ENCODE assay signal across 11 cellular contexts in the genomic region with DNA sequence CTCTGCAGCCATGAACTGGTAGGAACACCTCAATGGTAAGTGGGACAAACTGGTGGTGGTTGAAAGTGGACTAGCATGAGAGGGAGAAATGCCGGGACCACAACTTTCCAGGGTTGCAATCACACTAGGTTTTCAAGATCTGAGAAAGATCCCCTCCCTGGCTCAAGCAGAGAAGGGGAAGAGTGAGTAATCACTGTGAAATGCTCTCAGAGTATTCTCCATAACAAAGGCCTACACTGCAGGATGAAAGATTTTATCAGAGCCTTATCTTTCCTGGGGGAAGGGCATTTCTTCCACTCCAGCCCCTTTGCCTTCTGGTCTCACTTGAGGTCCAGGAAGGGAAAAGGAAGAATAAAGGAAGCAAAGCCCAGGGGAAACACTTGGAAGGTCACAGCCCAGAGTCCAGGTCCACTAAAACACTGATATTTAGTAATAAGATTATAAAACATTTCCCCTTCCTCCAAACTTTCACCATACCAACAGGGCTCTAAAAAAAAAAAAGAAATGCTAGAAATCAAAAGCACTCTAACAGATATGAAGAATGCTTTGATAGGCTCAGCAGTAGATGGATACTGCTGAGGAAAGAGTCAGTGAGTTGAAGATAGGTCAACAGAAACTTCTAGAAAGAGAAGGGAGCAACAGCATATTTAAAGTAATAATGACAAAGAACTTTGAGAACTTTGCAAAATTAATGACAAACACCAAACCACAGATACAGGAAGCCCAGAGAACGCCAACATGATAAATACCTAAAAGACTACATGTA.
DNase-seq lines count a peak whose midpoint lies in the region; ATAC-seq and TF ChIP-seq lines count a peak whose summit lies in the region.
"Had no signal": no experiment of that assay in that cellular context is flagged by ENCODE, and none has a peak within 500 bp of the region (broad histone marks: within the 10 kb centered on the region; RNA-seq: fewer than 3 reads in every experiment).

No MANE protein-coding gene starts in this region.

- TF ChIP-seq CTCF in cardiac fibroblast (IDR thresholded peaks at IDR 0.05; ENCODE audit: low read depth, low read length): no peak
- TF ChIP-seq CTCF in kidney epithelial cell (IDR thresholded peaks at IDR 0.05; ENCODE audit: insufficient read depth, low read length, poor library complexity, severe bottlenecking): no peak

- H3K4me3 ChIP-seq in HUES48 (ENCODE audit: low read depth, low read length) (peak overlapping the region; percentile 46), cardiac fibroblast (replicated peaks in 1 of 2; ENCODE audit: low read depth in 2 of 2, low read length in 2 of 2) (no peak overlapping the region), kidney epithelial cell (ENCODE audit: low read depth, low read length) (no peak overlapping the region)

- no peak for ATAC-seq in HG02798 (IDR thresholded peaks at IDR 0.05; ENCODE audit: poor library complexity, unreplicated experiment)
- no peak for ATAC-seq in HG03025 (IDR thresholded peaks at IDR 0.05; ENCODE audit: low FRiP score, unreplicated experiment)
- no peak for ATAC-seq in GM19452 (IDR thresholded peaks at IDR 0.05; ENCODE audit: unreplicated experiment)

- H3K27me3 ChIP-seq in HUES48 (ENCODE audit: control insufficient read depth, insufficient read depth, low read length) (no peaks in the 10 kb centered on the region), kidney epithelial cell (ENCODE audit: control insufficient read depth, insufficient read depth, low read length) (no peaks in the 10 kb centered on the region)
- H3K27me3 ChIP-seq: BE2C had no signal

- peak overlapping the region; percentile 97 for H3K27ac ChIP-seq in HUES48 (ENCODE audit: low read depth, low read length)

- H3K4me1 ChIP-seq in HUES48 (ENCODE audit: control insufficient read depth, insufficient read depth, low read length): peaks cover 59% of the 10 kb centered on the region

- H3K9me3 ChIP-seq in HUES48 (ENCODE audit: control insufficient read depth, insufficient read depth, low read length): no peaks in the 10 kb centered on the region
- H3K9me3 ChIP-seq: BE2C had no signal

- peak; percentile 53 for DNase-seq in AG08395 (ENCODE audit: low spot score)
- peak; percentile 67 to 71 for DNase-seq in cardiac fibroblast (ENCODE audit: low read depth in 2 of 2)
- peak; percentile 47 for DNase-seq in kidney epithelial cell (ENCODE audit: low read depth)
- DNase-seq in cortex of kidney (lab: John Stamatoyannopoulos, UW): no peak
- DNase-seq: BE2C, NCI-H446, T-helper 1 cell had no signal

- H3K9ac ChIP-seq in HUES48 (ENCODE audit: low read depth, low read length): peak overlapping the region; percentile 59; the same call in 1 of the 2 replicates

- no peaks in the 10 kb centered on the region for H3K36me3 ChIP-seq in HUES48 (ENCODE audit: control insufficient read depth, insufficient read depth, low read length)
- H3K36me3 ChIP-seq in kidney epithelial cell (ENCODE audit: control insufficient read depth, insufficient read depth, low read length): no peaks in the 10 kb centered on the region
- H3K36me3 ChIP-seq: BE2C had no signal
